34 cellular contexts compared by ENCODE assay signal in genomic region chr9:3157011-3157410, GRCh38.
"Had no signal": no experiment of that assay in that cellular context is flagged by ENCODE, and none has a peak within 500 bp of the region (broad histone marks: within the 10 kb centered on the region; RNA-seq: fewer than 3 reads in every experiment).

No MANE protein-coding gene starts in this region.

- DNase-seq: Karpas-422, Kasumi-1, MM.1S, MV-4-11, NCI-H1048, NCI-H1092, NCI-H1092 treated with DMSO at 0.1 percent for 48 hours, NCI-H1105, NCI-H1105 treated with DMSO at 0.1 percent for 48 hours, NCI-H1417, NCI-H1417 treated with DMSO at 0.1 percent for 48 hours, NCI-H1436, NCI-H1436 treated with DMSO at 0.1 percent for 48 hours, NCI-H146, NCI-H1694, NCI-H1694 treated with DMSO at 0.1 percent for 48 hours, NCI-H187, NCI-H187 treated with DMSO at 0.1 percent for 48 hours, NCI-H1930, NCI-H2029, NCI-H2029 treated with DMSO at 0.1 percent for 48 hours, NCI-H2081, NCI-H2081 treated with DMSO at 0.1 percent for 48 hours, NCI-H2107, NCI-H2171, NCI-H2171 treated with DMSO at 0.1 percent for 48 hours, NCI-H2227 treated with DMSO at 0.1 percent for 48 hours, NCI-H226, NCI-H345, NCI-H446, NCI-H446 treated with DMSO at 0.1 percent for 48 hours, NCI-H510A, NCI-H510A treated with DMSO at 0.1 percent for 48 hours, NCI-H524 had no signal
